ENCODE assay signal across 9 cellular contexts in the genomic region with DNA sequence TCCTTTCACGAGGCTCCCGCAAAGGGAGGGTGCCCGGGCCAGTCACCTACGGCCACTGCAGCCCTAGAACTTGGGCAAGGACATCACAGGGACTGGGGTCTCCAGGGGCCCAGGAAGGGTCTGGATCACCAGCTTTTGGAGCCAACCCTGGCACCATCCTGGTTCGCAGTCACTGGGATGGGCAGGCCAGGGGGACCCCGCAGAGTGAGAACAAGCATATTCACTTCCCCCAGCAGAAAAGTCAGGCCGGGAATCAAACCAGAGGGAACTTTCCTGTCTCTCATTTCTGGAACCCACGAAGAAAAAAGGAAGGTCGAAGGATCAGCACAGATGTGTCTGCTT. TPM values are rescaled to one million over a fixed set of nuclear protein-coding genes. Genes with fewer than 3 reads are reported as not detected.
DNase-seq lines count a peak whose midpoint lies in the region; ATAC-seq and TF ChIP-seq lines count a peak whose summit lies in the region.
"Had no signal": no experiment of that assay in that cellular context is flagged by ENCODE, and none has a peak within 500 bp of the region (broad histone marks: within the 10 kb centered on the region; RNA-seq: fewer than 3 reads in every experiment).

No MANE protein-coding gene starts in this region.

- H3K27me3 Mint-ChIP-seq in activated CD8-positive, alpha-beta memory T cell treated with anti-CD3 and anti-CD28 coated beads, Interleukin-2, amount 10 ng/mL, durations not matched to agents 7 days and 5 days: no peaks in the 10 kb centered on the region
- H3K27me3 Mint-ChIP-seq in activated naive CD8-positive, alpha-beta T cell treated with anti-CD3 and anti-CD28 coated beads for 36 hours: no peaks in the 10 kb centered on the region

- no peak overlapping the region for H3K4me3 Mint-ChIP-seq in activated CD8-positive, alpha-beta memory T cell treated with anti-CD3 and anti-CD28 coated beads, Interleukin-2, amount 10 ng/mL, durations not matched to agents 7 days and 5 days
- H3K4me3 Mint-ChIP-seq in activated naive CD8-positive, alpha-beta T cell treated with anti-CD3 and anti-CD28 coated beads for 36 hours: no peak overlapping the region

- H3K4me1 ChIP-seq in lower lobe of right lung: peaks cover 95% of the 10 kb centered on the region

- H3K9me3 ChIP-seq in lower lobe of right lung: no peaks in the 10 kb centered on the region

- TF ChIP-seq CTCF in lower lobe of right lung (IDR thresholded peaks at IDR 0.05): no peak

- peaks cover 22% of the 10 kb centered on the region for H3K36me3 Mint-ChIP-seq in activated CD8-positive, alpha-beta memory T cell treated with anti-CD3 and anti-CD28 coated beads, Interleukin-2, amount 10 ng/mL, durations not matched to agents 7 days and 5 days
- H3K36me3 Mint-ChIP-seq in activated naive CD8-positive, alpha-beta T cell treated with anti-CD3 and anti-CD28 coated beads for 36 hours: peaks cover 35% of the 10 kb centered on the region

- intact Hi-C loops in lower lobe of right lung (cut with DNase I): no loop called here
- intact Hi-C loops in left colon (cut with DNase I, micrococcal nuclease): no loop called here

- DNase-seq in activated CD8-positive, alpha-beta memory T cell treated with anti-CD3 and anti-CD28 coated beads, Interleukin-2, amount 10 ng/mL, durations not matched to agents 7 days and 5 days: no peak
- DNase-seq in activated CD8-positive, alpha-beta memory T cell treated with anti-CD3 and anti-CD28 coated beads, Interleukin-2, amount 50 U/mL, for 48 hours: no peak
- DNase-seq in activated naive CD8-positive, alpha-beta T cell treated with anti-CD3 and anti-CD28 coated beads for 36 hours: no peak
- DNase-seq in lower lobe of right lung: no peak
- no peak for DNase-seq in SHP77 (lab: John Stamatoyannopoulos, UW)
- no peak for DNase-seq in cortex of kidney (lab: John Stamatoyannopoulos, UW)
- DNase-seq in left colon: no peak
- DNase-seq: NCI-H1436 had no signal

- H3K27me3 ChIP-seq in lower lobe of right lung (ENCODE audit: low read depth): no peaks in the 10 kb centered on the region

- H3K4me3 ChIP-seq in lower lobe of right lung: peak overlapping the region; percentile 41

- CTCF ChIA-PET in activated CD8-positive, alpha-beta memory T cell treated with anti-CD3 and anti-CD28 coated beads, Interleukin-2, amount 10 ng/mL, durations not matched to agents 7 days and 5 days (lab: Charles Lee): no interaction called here

- peak overlapping the region; percentile 86 for H3K27ac Mint-ChIP-seq in activated CD8-positive, alpha-beta memory T cell treated with anti-CD3 and anti-CD28 coated beads, Interleukin-2, amount 10 ng/mL, durations not matched to agents 7 days and 5 days
- peak overlapping the region; percentile 95 for H3K27ac Mint-ChIP-seq in activated naive CD8-positive, alpha-beta T cell treated with anti-CD3 and anti-CD28 coated beads for 36 hours

- peak overlapping the region; percentile 78 for H3K27ac ChIP-seq in lower lobe of right lung
- H3K27ac ChIP-seq in temporal lobe (ENCODE audit: low read depth, low read length): peak overlapping the region; percentile 51

- H3K4me1 Mint-ChIP-seq in activated CD8-positive, alpha-beta memory T cell treated with anti-CD3 and anti-CD28 coated beads, Interleukin-2, amount 10 ng/mL, durations not matched to agents 7 days and 5 days: peaks cover 89% of the 10 kb centered on the region
- H3K4me1 Mint-ChIP-seq in activated naive CD8-positive, alpha-beta T cell treated with anti-CD3 and anti-CD28 coated beads for 36 hours: peaks cover 71% of the 10 kb centered on the region

- peaks cover 22% of the 10 kb centered on the region for H3K36me3 ChIP-seq in lower lobe of right lung

- no peaks in the 10 kb centered on the region for H3K9me3 Mint-ChIP-seq in activated CD8-positive, alpha-beta memory T cell treated with anti-CD3 and anti-CD28 coated beads, Interleukin-2, amount 10 ng/mL, durations not matched to agents 7 days and 5 days (ENCODE audit: low read depth)
- no peaks in the 10 kb centered on the region for H3K9me3 Mint-ChIP-seq in activated naive CD8-positive, alpha-beta T cell treated with anti-CD3 and anti-CD28 coated beads for 36 hours

- ATAC-seq in activated CD8-positive, alpha-beta memory T cell treated with anti-CD3 and anti-CD28 coated beads, Interleukin-2, amount 10 ng/mL, durations not matched to agents 7 days and 5 days: no peak
- no peak for ATAC-seq in lower lobe of right lung
- ATAC-seq in left colon: no peak

RNA-seq across cellular contexts. Expression of a gene that starts 15.4 kb away (rescaled TPM):
- 10 to 100 TPM; 18.5 to 29.3 TPM for total RNA-seq in activated CD8-positive, alpha-beta memory T cell treated with anti-CD3 and anti-CD28 coated beads, Interleukin-2, amount 10 ng/mL, durations not matched to agents 7 days and 5 days
- 1 to 10 TPM; 9.0 to 9.4 TPM for total RNA-seq in activated naive CD8-positive, alpha-beta T cell treated with anti-CD3 and anti-CD28 coated beads for 36 hours
- total RNA-seq in lower lobe of right lung (63.4 TPM), temporal lobe (11.1 TPM), left colon (10 to 100 TPM; 36.4 to 50.0 TPM)
